1 cellular context compared by ENCODE assay signal in genomic region chr14:74942608-74943007, GRCh38.
TF ChIP-seq lines count a peak whose summit lies in the region.

No MANE protein-coding gene starts in this region.

TF ChIP-seq in K562, 482 proteins besides CTCF, POLR2A, EP300 and RAD21:
- TF ChIP-seq BCLAF1 (IDR thresholded peaks at IDR 0.05; ENCODE audit: borderline replicate concordance in 1 of 2, control insufficient read depth in 1 of 2, low read depth in 2 of 2, low read length in 1 of 2): no peak
- TF ChIP-seq HIVEP1 (CRISPR knock-in tag; IDR thresholded peaks at IDR 0.05): no peak
- TF ChIP-seq ZNF165 (CRISPR knock-in tag; IDR thresholded peaks at IDR 0.05; ENCODE audit: borderline replicate concordance): no peak
- no peak for TF ChIP-seq BRD4 (IDR thresholded peaks at IDR 0.05)
- no peak for TF ChIP-seq BRCA1 (IDR thresholded peaks at IDR 0.05)
- no peak for TF ChIP-seq BRCA1 (CRISPR knock-in tag; IDR thresholded peaks at IDR 0.05)
- TF ChIP-seq ZNF384 (IDR thresholded peaks at IDR 0.05; ENCODE audit: low read depth, low read length): no peak
- TF ChIP-seq, protein P1, sequence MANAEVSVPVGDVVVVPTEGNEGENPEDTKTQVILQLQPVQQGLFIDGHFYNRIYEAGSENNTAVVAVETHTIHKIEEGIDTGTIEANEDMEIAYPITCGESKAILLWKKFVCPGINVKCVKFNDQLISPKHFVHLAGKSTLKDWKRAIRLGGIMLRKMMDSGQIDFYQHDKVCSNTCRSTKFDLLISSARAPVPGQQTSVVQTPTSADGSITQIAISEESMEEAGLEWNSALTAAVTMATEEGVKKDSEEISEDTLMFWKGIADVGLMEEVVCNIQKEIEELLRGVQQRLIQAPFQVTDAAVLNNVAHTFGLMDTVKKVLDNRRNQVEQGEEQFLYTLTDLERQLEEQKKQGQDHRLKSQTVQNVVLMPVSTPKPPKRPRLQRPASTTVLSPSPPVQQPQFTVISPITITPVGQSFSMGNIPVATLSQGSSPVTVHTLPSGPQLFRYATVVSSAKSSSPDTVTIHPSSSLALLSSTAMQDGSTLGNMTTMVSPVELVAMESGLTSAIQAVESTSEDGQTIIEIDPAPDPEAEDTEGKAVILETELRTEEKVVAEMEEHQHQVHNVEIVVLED (CRISPR knock-in tag; IDR thresholded peaks at IDR 0.05): no peak
- TF ChIP-seq PURB (CRISPR knock-in tag; IDR thresholded peaks at IDR 0.05; ENCODE audit: low read depth): no peak
- TF ChIP-seq RREB1 (CRISPR knock-in tag; IDR thresholded peaks at IDR 0.05): no peak
- no peak for TF ChIP-seq SRSF7 (optimal IDR thresholded peaks at IDR 0.05; ENCODE audit: low read depth, low read length)
- TF ChIP-seq KDM1A (IDR thresholded peaks at IDR 0.05): no peak
- no peak for TF ChIP-seq RBM17 (IDR thresholded peaks at IDR 0.05; ENCODE audit: borderline replicate concordance, low read depth, low read length)
- TF ChIP-seq CBX2 (IDR thresholded peaks at IDR 0.05; ENCODE audit: insufficient read depth, low read length, poor library complexity, severe bottlenecking): no peak
- no peak for TF ChIP-seq ZNF232 (CRISPR knock-in tag; IDR thresholded peaks at IDR 0.05)
- no peak for TF ChIP-seq MEF2A (IDR thresholded peaks at IDR 0.05; ENCODE audit: control insufficient read depth, low read depth, low read length)
- no peak for TF ChIP-seq HNRNPK (IDR thresholded peaks at IDR 0.05; ENCODE audit: low read depth, low read length, poor library complexity, severe bottlenecking)
- no peak for TF ChIP-seq MGA (IDR thresholded peaks at IDR 0.05)
- no peak for TF ChIP-seq U2AF2 (optimal IDR thresholded peaks at IDR 0.05; ENCODE audit: low read depth, low read length)
- TF ChIP-seq ZKSCAN1 (IDR thresholded peaks at IDR 0.05; ENCODE audit: low read depth, low read length): no peak
